ENCODE assay signal across 8 cellular contexts in genomic region chr11:134120143-134120850, GRCh38. TPM values are rescaled to one million over a fixed set of nuclear protein-coding genes. Genes with fewer than 3 reads are reported as not detected.
DNase-seq lines count a peak whose midpoint lies in the region; ATAC-seq and TF ChIP-seq lines count a peak whose summit lies in the region.

No MANE protein-coding gene starts in this region.

- H3K4me1 ChIP-seq in lower lobe of right lung (peaks cover 13% of the 10 kb centered on the region), testis (peaks cover 14% of the 10 kb centered on the region)

- TF ChIP-seq CTCF in lower lobe of right lung (IDR thresholded peaks at IDR 0.05) (no peak), testis (IDR thresholded peaks at IDR 0.05) (no peak)

- no peak for TF ChIP-seq POLR2A in testis (IDR thresholded peaks at IDR 0.05)

- H3K9me3 ChIP-seq in lower lobe of right lung (no peaks in the 10 kb centered on the region), testis (no peaks in the 10 kb centered on the region)

- ATAC-seq in lower lobe of right lung (peak; percentile 12 to 50), esophagus mucosa (no peak)

- peaks cover 11% of the 10 kb centered on the region for H3K27me3 ChIP-seq in lower lobe of right lung (ENCODE audit: low read depth)
- no peaks in the 10 kb centered on the region for H3K27me3 ChIP-seq in testis

- peak overlapping the region; percentile 21 for H3K4me3 ChIP-seq in lower lobe of right lung
- H3K4me3 ChIP-seq in testis = no peak overlapping the region

- intact Hi-C loops in lower lobe of right lung (cut with DNase I) (no loop called here), testis (cut with DNase I; ENCODE audit: low total_unique reads) (no loop called here)

- DNase-seq in NCI-H446 treated with DMSO at 0.1 percent for 48 hours (lab: John Stamatoyannopoulos, UW) (peak; percentile 38), dermis blood vessel endothelial cell (peak; percentile 63), lower lobe of right lung (no peak), testis (peak; percentile 75), NOMO-1 treated with DMSO at 0.1 percent for 48 hours (lab: John Stamatoyannopoulos, UW; ENCODE audit: unreplicated experiment) (no peak), activated gamma-delta T cell (lab: John Stamatoyannopoulos, UW) (no peak), OCI-M1 (lab: John Stamatoyannopoulos, UW) (no peak)

- no peaks in the 10 kb centered on the region for H3K36me3 ChIP-seq in lower lobe of right lung
- H3K36me3 ChIP-seq in testis (ENCODE audit: low read depth, missing control alignments) = no peaks in the 10 kb centered on the region

- peak overlapping the region; percentile 73 for H3K27ac ChIP-seq in lower lobe of right lung
- peak overlapping the region; percentile 81 to 91 for H3K27ac ChIP-seq in testis

- 26 to 44% methylated on average over 13 of the region's 13 CpGs for WGBS in testis, 2 donors

RNA-seq across cellular contexts. Expression of gene JAM3, which starts 51.4 kb away (rescaled TPM):
- total RNA-seq in dermis blood vessel endothelial cell (14.4 and 49.5 TPM in 2 replicates), lower lobe of right lung (32.1 TPM), testis (100 to 1,000 TPM; 172 to 188 TPM), esophagus mucosa (1.7 TPM)
- 81.0 TPM for polyA plus RNA-seq in testis (ENCODE audit: insufficient read depth, low read depth, low replicate concordance)

Comparison
In these comparisons a context has a peak if more than half of its experiments do, and no peak if none do; other contexts are left out.
1. DNase-seq: peak in NCI-H446 treated with DMSO at 0.1 percent for 48 hours (single experiment), dermis blood vessel endothelial cell (single experiment) and testis (single experiment); none in lower lobe of right lung (single experiment), NOMO-1 treated with DMSO at 0.1 percent for 48 hours (single experiment), activated gamma-delta T cell (single experiment) and OCI-M1 (single experiment).